In the genomic region with DNA sequence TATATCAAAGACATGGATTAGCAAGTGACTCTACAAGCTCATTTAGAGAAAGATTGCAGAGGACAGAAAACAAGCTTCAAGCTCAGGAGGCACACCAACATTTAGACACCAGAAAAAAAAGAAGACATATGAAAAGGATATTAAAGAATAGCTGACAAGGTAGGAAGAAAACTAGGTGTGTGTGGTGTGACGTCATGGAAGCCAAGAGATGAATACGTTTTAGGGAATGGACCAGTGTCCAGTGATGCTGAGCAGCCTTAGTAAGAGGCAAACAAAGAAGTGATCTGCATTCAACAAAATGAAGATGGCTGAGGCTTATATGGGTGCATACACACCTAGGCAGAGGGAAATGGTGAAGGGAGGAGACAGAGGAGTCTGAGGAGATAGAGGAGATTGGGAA, we compare ENCODE assay signal across 40 cellular contexts.
"Had no signal": no experiment of that assay in that cellular context is flagged by ENCODE, and none has a peak within 500 bp of the region (broad histone marks: within the 10 kb centered on the region; RNA-seq: fewer than 3 reads in every experiment).

No MANE protein-coding gene starts in this region.

- FAIRE-seq: astrocyte, bronchial epithelial cell had no signal

- H3K4me3 Mint-ChIP-seq: activated naive CD4-positive, alpha-beta T cell treated with anti-CD3 and anti-CD28 coated beads for 36 hours; activated naive CD4-positive, alpha-beta T cell treated with anti-CD3 and anti-CD28 coated beads, Interleukin-2, amount 10 ng/mL, durations not matched to agents 7 days and 5 days; activated naive CD4-positive, alpha-beta T cell treated with anti-CD3 and anti-CD28 coated beads, Interleukin-2, amount 50 U/mL, for 24 hours; activated naive CD8-positive, alpha-beta T cell; activated naive CD8-positive, alpha-beta T cell treated with anti-CD3 and anti-CD28 coated beads for 36 hours; activated naive CD8-positive, alpha-beta T cell treated with anti-CD3 and anti-CD28 coated beads, Interleukin-2, amount 10 ng/mL, durations not matched to agents 7 days and 5 days; activated naive CD8-positive, alpha-beta T cell treated with anti-CD3 and anti-CD28 coated beads, Interleukin-2, amount 50 U/mL, for 24 hours; activated T-cell treated with anti-CD3 and anti-CD28 coated beads, Interleukin-2, amount 50 U/mL, for 24 hours; activated T-cell treated with anti-CD3 and anti-CD28 coated beads, Interleukin-2, amount 50 U/mL, for 4 hours; activated T-cell treated with anti-CD3 and anti-CD28 coated beads, Interleukin-2, amount 50 U/mL, for 72 hours; activated T-helper 1 cell treated with anti-CD3 and anti-CD28 coated beads, Interleukin-12 subunit alpha, Interleukin-12 subunit beta, Interleukin-2, Interleukin-4 antibody, amounts not matched to agents 30 ng/mL and 10 ng/mL and 1 ng/mL, durations not matched to agents 14 hours and 24 hours and 36 hours; activated T-helper 17 cell treated with anti-CD3 and anti-CD28 coated beads, Interleukin-2, amount 50 U/mL, for 72 hours; brain; central memory CD8-positive, alpha-beta T cell had no signal

- H3K4me3 ChIP-seq: adrenal gland, ascending aorta, body of pancreas, breast epithelium, cardiac muscle cell had no signal

- ATAC-seq: activated naive CD4-positive, alpha-beta T cell treated with anti-CD3 and anti-CD28 coated beads, Interleukin-2, amount 50 U/mL, for 72 hours; activated naive CD8-positive, alpha-beta T cell treated with anti-CD3 and anti-CD28 coated beads, Interleukin-2, amount 50 U/mL, for 24 hours; activated T-cell treated with anti-CD3 and anti-CD28 coated beads, Interleukin-2, amount 50 U/mL, for 4 hours; activated T-cell treated with anti-CD3 and anti-CD28 coated beads, Interleukin-2, amount 50 U/mL, for 72 hours; activated T-helper 17 cell treated with anti-CD3 and anti-CD28 coated beads, Interleukin-2, amount 50 U/mL, for 72 hours; body of pancreas had no signal

- H3K27me3 Mint-ChIP-seq: activated naive CD4-positive, alpha-beta T cell treated with anti-CD3 and anti-CD28 coated beads, Interleukin-2, amount 10 ng/mL, durations not matched to agents 7 days and 5 days; activated naive CD4-positive, alpha-beta T cell treated with anti-CD3 and anti-CD28 coated beads, Interleukin-2, amount 50 U/mL, for 24 hours; activated naive CD8-positive, alpha-beta T cell; activated naive CD8-positive, alpha-beta T cell treated with anti-CD3 and anti-CD28 coated beads for 36 hours; activated naive CD8-positive, alpha-beta T cell treated with anti-CD3 and anti-CD28 coated beads, Interleukin-2, amount 10 ng/mL, durations not matched to agents 7 days and 5 days; activated naive CD8-positive, alpha-beta T cell treated with anti-CD3 and anti-CD28 coated beads, Interleukin-2, amount 50 U/mL, for 24 hours; activated T-cell treated with anti-CD3 and anti-CD28 coated beads, Interleukin-2, amount 50 U/mL, for 24 hours; activated T-helper 17 cell treated with anti-CD3 and anti-CD28 coated beads, Interleukin-2, amount 50 U/mL, for 72 hours; central memory CD8-positive, alpha-beta T cell had no signal

- H3K9me3 Mint-ChIP-seq: activated naive CD8-positive, alpha-beta T cell treated with anti-CD3 and anti-CD28 coated beads, Interleukin-2, amount 10 ng/mL, durations not matched to agents 7 days and 5 days; activated naive CD8-positive, alpha-beta T cell treated with anti-CD3 and anti-CD28 coated beads, Interleukin-2, amount 50 U/mL, for 24 hours; activated T-helper 1 cell treated with anti-CD3 and anti-CD28 coated beads, Interleukin-12 subunit alpha, Interleukin-12 subunit beta, Interleukin-2, Interleukin-4 antibody, amounts not matched to agents 30 ng/mL and 10 ng/mL and 1 ng/mL, durations not matched to agents 14 hours and 24 hours and 36 hours; brain had no signal

- H3K4me1 ChIP-seq: adrenal gland, ascending aorta, body of pancreas, breast epithelium had no signal

- H3K27me3 ChIP-seq: adrenal gland, ascending aorta, body of pancreas, brain microvascular endothelial cell, breast epithelium, cardiac muscle cell had no signal

- H3K27ac ChIP-seq: adrenal gland, ascending aorta, body of pancreas, brain microvascular endothelial cell, breast epithelium, cardiac muscle cell had no signal

- H3K9me3 ChIP-seq: adrenal gland, ascending aorta, body of pancreas, breast epithelium had no signal

- H3K4me1 Mint-ChIP-seq: activated naive CD4-positive, alpha-beta T cell treated with anti-CD3 and anti-CD28 coated beads, Interleukin-2, amount 10 ng/mL, durations not matched to agents 7 days and 5 days; activated naive CD4-positive, alpha-beta T cell treated with anti-CD3 and anti-CD28 coated beads, Interleukin-2, amount 50 U/mL, for 24 hours; activated naive CD8-positive, alpha-beta T cell treated with anti-CD3 and anti-CD28 coated beads for 36 hours; activated naive CD8-positive, alpha-beta T cell treated with anti-CD3 and anti-CD28 coated beads, Interleukin-2, amount 10 ng/mL, durations not matched to agents 7 days and 5 days; activated naive CD8-positive, alpha-beta T cell treated with anti-CD3 and anti-CD28 coated beads, Interleukin-2, amount 50 U/mL, for 24 hours; activated T-helper 17 cell treated with anti-CD3 and anti-CD28 coated beads, Interleukin-2, amount 50 U/mL, for 72 hours; central memory CD8-positive, alpha-beta T cell had no signal

- H3K27ac Mint-ChIP-seq: activated naive CD4-positive, alpha-beta T cell treated with anti-CD3 and anti-CD28 coated beads for 36 hours; activated naive CD4-positive, alpha-beta T cell treated with anti-CD3 and anti-CD28 coated beads, Interleukin-2, amount 10 ng/mL, durations not matched to agents 7 days and 5 days; activated naive CD4-positive, alpha-beta T cell treated with anti-CD3 and anti-CD28 coated beads, Interleukin-2, amount 50 U/mL, for 24 hours; activated naive CD4-positive, alpha-beta T cell treated with anti-CD3 and anti-CD28 coated beads, Interleukin-2, amount 50 U/mL, for 72 hours; activated naive CD8-positive, alpha-beta T cell; activated naive CD8-positive, alpha-beta T cell treated with anti-CD3 and anti-CD28 coated beads for 36 hours; activated naive CD8-positive, alpha-beta T cell treated with anti-CD3 and anti-CD28 coated beads, Interleukin-2, amount 10 ng/mL, durations not matched to agents 7 days and 5 days; activated naive CD8-positive, alpha-beta T cell treated with anti-CD3 and anti-CD28 coated beads, Interleukin-2, amount 50 U/mL, for 24 hours; activated T-cell treated with anti-CD3 and anti-CD28 coated beads, Interleukin-2, amount 50 U/mL, for 24 hours; activated T-cell treated with anti-CD3 and anti-CD28 coated beads, Interleukin-2, amount 50 U/mL, for 72 hours; activated T-helper 1 cell treated with anti-CD3 and anti-CD28 coated beads, Interleukin-12 subunit alpha, Interleukin-12 subunit beta, Interleukin-2, Interleukin-4 antibody, amounts not matched to agents 30 ng/mL and 10 ng/mL and 1 ng/mL, durations not matched to agents 14 hours and 24 hours and 36 hours; activated T-helper 17 cell treated with anti-CD3 and anti-CD28 coated beads, Interleukin-2, amount 50 U/mL, for 72 hours; activated T-helper 2 cell treated with anti-CD3 and anti-CD28 coated beads, Interferon-gamma antibody, Interleukin-2, Interleukin-4, amounts not matched to agents 10 μg/mL and 5 μg/mL and 100 μg/mL, durations not matched to agents 14 hours and 24 hours and 36 hours; brain had no signal

- H3K36me3 Mint-ChIP-seq: activated naive CD4-positive, alpha-beta T cell treated with anti-CD3 and anti-CD28 coated beads, Interleukin-2, amount 10 ng/mL, durations not matched to agents 7 days and 5 days; activated naive CD4-positive, alpha-beta T cell treated with anti-CD3 and anti-CD28 coated beads, Interleukin-2, amount 50 U/mL, for 24 hours; activated naive CD4-positive, alpha-beta T cell treated with anti-CD3 and anti-CD28 coated beads, Interleukin-2, amount 50 U/mL, for 72 hours; activated naive CD8-positive, alpha-beta T cell; activated naive CD8-positive, alpha-beta T cell treated with anti-CD3 and anti-CD28 coated beads for 36 hours; activated naive CD8-positive, alpha-beta T cell treated with anti-CD3 and anti-CD28 coated beads, Interleukin-2, amount 10 ng/mL, durations not matched to agents 7 days and 5 days; brain had no signal

- H3K36me3 ChIP-seq: adrenal gland, ascending aorta, brain microvascular endothelial cell, breast epithelium, cardiac muscle cell had no signal

- DNase-seq: activated effector memory CD4-positive, alpha-beta T cell treated with anti-CD3 and anti-CD28 coated beads, Interleukin-2, amount 50 U/mL, for 16 hours; activated effector memory CD4-positive, alpha-beta T cell treated with Interleukin-2 at 50 U/mL for 16 hours; activated gamma-delta T cell; activated gamma-delta T cell treated with Interleukin-2 at 50 U/mL for 16 hours; activated naive CD4-positive, alpha-beta T cell; activated naive CD4-positive, alpha-beta T cell treated with anti-CD3 and anti-CD28 coated beads for 36 hours; activated naive CD4-positive, alpha-beta T cell treated with anti-CD3 and anti-CD28 coated beads, Interleukin-2, amount 10 ng/mL, durations not matched to agents 7 days and 5 days; activated naive CD4-positive, alpha-beta T cell treated with anti-CD3 and anti-CD28 coated beads, Interleukin-2, amount 50 U/mL, for 16 hours; activated naive CD4-positive, alpha-beta T cell treated with Interleukin-2 at 50 U/mL for 16 hours; activated naive CD8-positive, alpha-beta T cell treated with anti-CD3 and anti-CD28 coated beads for 36 hours; activated naive CD8-positive, alpha-beta T cell treated with anti-CD3 and anti-CD28 coated beads, Interleukin-2, amount 10 ng/mL, durations not matched to agents 7 days and 5 days; activated naive CD8-positive, alpha-beta T cell treated with anti-CD3 and anti-CD28 coated beads, Interleukin-2, amount 50 U/mL, for 24 hours; activated T-cell treated with anti-CD3 and anti-CD28 coated beads, Interleukin-2, amount 50 U/mL, for 1 hour; activated T-cell treated with anti-CD3 and anti-CD28 coated beads, Interleukin-2, amount 50 U/mL, for 24 hours; activated T-cell treated with anti-CD3 and anti-CD28 coated beads, Interleukin-2, amount 50 U/mL, for 4 hours; activated T-cell treated with anti-CD3 and anti-CD28 coated beads, Interleukin-2, amount 50 U/mL, for 48 hours; activated T-cell treated with anti-CD3 and anti-CD28 coated beads, Interleukin-2, amount 50 U/mL, for 72 hours; adrenal gland; amniotic stem cell; amygdala; anterior cingulate cortex; aorta; body of pancreas; brain microvascular endothelial cell; caudate nucleus; central memory CD4-positive, alpha-beta T cell; cerebellar nuclear complex had no signal
